ENCODE assay signal across 23 cellular contexts in genomic region chr22:49740242-49740641, GRCh38.
"Had no signal": no experiment of that assay in that cellular context is flagged by ENCODE, and none has a peak within 500 bp of the region (broad histone marks: within the 10 kb centered on the region; RNA-seq: fewer than 3 reads in every experiment).

No MANE protein-coding gene starts in this region.

- H3K4me3 Mint-ChIP-seq: natural killer cell; stimulated activated naive CD8-positive, alpha-beta T cell treated with anti-CD3 and anti-CD28 coated beads, Interleukin-15, amount 100 ng/mL, for 72 hours had no signal

- H3K9me3 ChIP-seq: pancreas, right lobe of liver, thyroid gland had no signal

- H3K4me1 ChIP-seq: esophagus squamous epithelium, heart right ventricle, lower lobe of right lung, pancreas, right lobe of liver, thyroid gland had no signal

- DNase-seq: dermis blood vessel endothelial cell; effector memory CD4-positive, alpha-beta T cell; esophagus squamous epithelium; foreskin melanocyte; glutamatergic neuron; heart right ventricle; hippocampal formation; left ventricle myocardium superior; lower lobe of right lung; natural killer cell; occipital lobe; pancreas; right lobe of liver; small intestine; stimulated activated CD4-positive, alpha-beta T cell treated with anti-CD3 and anti-CD28 coated beads, Interleukin-1b, Interleukin-23, amount 100 ng/mL, for 48 hours; stimulated activated CD4-positive, alpha-beta T cell treated with anti-CD3 and anti-CD28 coated beads, Interleukin-4, amount 100 ng/mL, for 1 hour; stimulated activated CD8-positive, alpha-beta memory T cell treated with anti-CD3 and anti-CD28 coated beads, Interleukin-4, amount 100 ng/mL, for 48 hours; stimulated activated naive CD4-positive, alpha-beta T cell; stimulated activated naive CD8-positive, alpha-beta T cell treated with anti-CD3 and anti-CD28 coated beads, Interleukin-15, amount 100 ng/mL, for 72 hours; thyroid gland; trophoblast cell had no signal

- H3K27me3 ChIP-seq: right lobe of liver, thyroid gland had no signal

- H3K36me3 ChIP-seq: esophagus squamous epithelium, heart right ventricle, lower lobe of right lung, pancreas, right lobe of liver, thyroid gland had no signal

- H3K27ac Mint-ChIP-seq: natural killer cell; progenitor cell of endocrine pancreas; stimulated activated naive CD8-positive, alpha-beta T cell treated with anti-CD3 and anti-CD28 coated beads, Interleukin-15, amount 100 ng/mL, for 72 hours had no signal

- H3K4me1 Mint-ChIP-seq: natural killer cell; stimulated activated naive CD8-positive, alpha-beta T cell treated with anti-CD3 and anti-CD28 coated beads, Interleukin-15, amount 100 ng/mL, for 72 hours had no signal

- H3K4me3 ChIP-seq: coronary artery, esophagus squamous epithelium, heart right ventricle, lower lobe of right lung, pancreas, right lobe of liver, thyroid gland had no signal

- H3K27ac ChIP-seq: coronary artery, esophagus squamous epithelium, heart right ventricle, lower lobe of right lung, pancreas, right lobe of liver, thyroid gland had no signal
